18 cellular contexts compared by ENCODE assay signal in genomic region chr4:31467781-31468180, GRCh38.
A peak's percentile ranks its signal among the peaks of the same experiment; 100 is the strongest.
DNase-seq lines count a peak whose midpoint lies in the region; ATAC-seq and TF ChIP-seq lines count a peak whose summit lies in the region.
"Had no signal": no experiment of that assay in that cellular context is flagged by ENCODE, and none has a peak within 500 bp of the region (broad histone marks: within the 10 kb centered on the region; RNA-seq: fewer than 3 reads in every experiment).

No MANE protein-coding gene starts in this region.

- POLR2A ChIA-PET in RWPE1 (lab: Yijun Ruan, JAX; ENCODE audit: low non-redundant PET), result no interaction called here

- TF ChIP-seq CTCF in RWPE1 (conservative IDR thresholded peaks at IDR 0.05; ENCODE audit: low read depth) (no peak), choroid plexus epithelial cell (conservative IDR thresholded peaks at IDR 0.05; ENCODE audit: low read depth, low read length) (no peak)

- no peaks in the 10 kb centered on the region for H3K36me3 Mint-ChIP-seq in activated CD4-positive, alpha-beta T cell treated with anti-CD3 and anti-CD28 coated beads, Interleukin-2, amount 10 ng/mL, durations not matched to agents 24 days and 14 days (ENCODE audit: low read depth)

- no peak overlapping the region for H3K4me3 ChIP-seq in choroid plexus epithelial cell (ENCODE audit: low read depth, low read length)
- H3K4me3 ChIP-seq: GM23338 had no signal

- H3K9me3 Mint-ChIP-seq in activated CD4-positive, alpha-beta T cell treated with anti-CD3 and anti-CD28 coated beads, Interleukin-2, amount 10 ng/mL, durations not matched to agents 24 days and 14 days, result peaks cover 7% of the 10 kb centered on the region

- DNase-seq in GM03348 (ENCODE audit: low spot score) (peak; percentile 7), RWPE1 (ENCODE audit: low spot score) (peak; percentile 3), choroid plexus epithelial cell (ENCODE audit: low read depth) (peak; percentile 46), iris pigment epithelial cell (ENCODE audit: low read depth) (peak; percentile 11), cerebellar nuclear complex (lab: John Stamatoyannopoulos, UW) (no peak)
- no peak for DNase-seq in activated CD4-positive, alpha-beta T cell treated with anti-CD3 and anti-CD28 coated beads, Interleukin-2, amount 10 ng/mL, durations not matched to agents 24 days and 14 days
- no peak for DNase-seq in stimulated activated CD4-positive, alpha-beta T cell treated with anti-CD3 and anti-CD28 coated beads, Interleukin-4, amount 100 ng/mL, for 1 hour
- DNase-seq: Calu3; CD4-positive, alpha-beta T cell; KBM-7; NCI-H1092 treated with DMSO at 0.1 percent for 48 hours; NCI-H187; NCI-H748 treated with DMSO at 0.1 percent for 48 hours; Right ventricle myocardium superior had no signal

- ATAC-seq in HG02981 (IDR thresholded peaks at IDR 0.05; ENCODE audit: unreplicated experiment), result no peak
- ATAC-seq: GM23338 had no signal

- no peak overlapping the region for H3K27ac ChIP-seq in RWPE1
- H3K27ac ChIP-seq: HL-60 had no signal

- no peaks in the 10 kb centered on the region for H3K27me3 Mint-ChIP-seq in activated CD4-positive, alpha-beta T cell treated with anti-CD3 and anti-CD28 coated beads, Interleukin-2, amount 10 ng/mL, durations not matched to agents 24 days and 14 days
- H3K27me3 Mint-ChIP-seq: B cell; CD4-positive, alpha-beta T cell had no signal

- no peaks in the 10 kb centered on the region for H3K4me1 Mint-ChIP-seq in activated CD4-positive, alpha-beta T cell treated with anti-CD3 and anti-CD28 coated beads, Interleukin-2, amount 10 ng/mL, durations not matched to agents 24 days and 14 days
- H3K4me1 Mint-ChIP-seq: B cell had no signal

- H3K27ac Mint-ChIP-seq in activated CD4-positive, alpha-beta T cell treated with anti-CD3 and anti-CD28 coated beads, Interleukin-2, amount 10 ng/mL, durations not matched to agents 24 days and 14 days, result no peak overlapping the region
- H3K27ac Mint-ChIP-seq: B cell; CD4-positive, alpha-beta T cell; GM23338 had no signal

- intact Hi-C loops in activated CD4-positive, alpha-beta T cell treated with anti-CD3 and anti-CD28 coated beads, Interleukin-2, amount 10 ng/mL, durations not matched to agents 24 days and 14 days (cut with micrococcal nuclease), result no loop called here

- H3K4me3 Mint-ChIP-seq in activated CD4-positive, alpha-beta T cell treated with anti-CD3 and anti-CD28 coated beads, Interleukin-2, amount 10 ng/mL, durations not matched to agents 24 days and 14 days, result no peak overlapping the region
- H3K4me3 Mint-ChIP-seq: B cell; CD4-positive, alpha-beta T cell; GM23338 had no signal

- CTCF ChIA-PET in RWPE1 (lab: Yijun Ruan, JAX), result interaction anchor here (0.7 kb wide), 1 partner anchor 380 kb away, joined by 3 read pairs; no protein-coding TSS in a partner anchor

Comparison
In these comparisons a context has a peak if more than half of its experiments do, and no peak if none do; other contexts are left out.
1. DNase-seq: peak in GM03348 (single experiment), RWPE1 (single experiment), choroid plexus epithelial cell (single experiment) and iris pigment epithelial cell (single experiment); none in activated CD4-positive, alpha-beta T cell treated with anti-CD3 and anti-CD28 coated beads, Interleukin-2, amount 10 ng/mL, durations not matched to agents 24 days and 14 days (single experiment), stimulated activated CD4-positive, alpha-beta T cell treated with anti-CD3 and anti-CD28 coated beads, Interleukin-4, amount 100 ng/mL, for 1 hour (single experiment) and cerebellar nuclear complex (0 of 2).